ENCODE assay signal across 14 cellular contexts in genomic region chr20:37319120-37319717, GRCh38. TPM values are rescaled to one million over a fixed set of nuclear protein-coding genes. Genes with fewer than 3 reads are reported as not detected.
A peak's percentile ranks its signal among the peaks of the same experiment; 100 is the strongest.
DNase-seq lines count a peak whose midpoint lies in the region; ATAC-seq and TF ChIP-seq lines count a peak whose summit lies in the region.
"Had no signal": no experiment of that assay in that cellular context is flagged by ENCODE, and none has a peak within 500 bp of the region (broad histone marks: within the 10 kb centered on the region; RNA-seq: fewer than 3 reads in every experiment).

No MANE protein-coding gene starts in this region.

- CTCF ChIA-PET in activated CD8-positive, alpha-beta memory T cell treated with anti-CD3 and anti-CD28 coated beads, Interleukin-2, amount 10 ng/mL, durations not matched to agents 7 days and 5 days (lab: Charles Lee): interaction anchor here (0.7 kb wide), 1 partner anchor 38 kb away, joined by 3 read pairs; no protein-coding TSS in a partner anchor

- no peak overlapping the region for H3K4me3 ChIP-seq in right atrium auricular region
- no peak overlapping the region for H3K4me3 ChIP-seq in adipocyte (ENCODE audit: low read length)
- H3K4me3 ChIP-seq: heart right ventricle, Peyer's patch had no signal

- H3K4me1 ChIP-seq in right atrium auricular region: peaks cover 0 to 22% of the 10 kb centered on the region in 2 donors
- H3K4me1 ChIP-seq in adipocyte (ENCODE audit: control insufficient read depth, insufficient read depth, low read length): peaks cover 26% of the 10 kb centered on the region

- H3K4me3 Mint-ChIP-seq in activated CD8-positive, alpha-beta memory T cell treated with anti-CD3 and anti-CD28 coated beads, Interleukin-2, amount 10 ng/mL, durations not matched to agents 7 days and 5 days: no peak overlapping the region

- H3K36me3 Mint-ChIP-seq in activated CD8-positive, alpha-beta memory T cell treated with anti-CD3 and anti-CD28 coated beads, Interleukin-2, amount 10 ng/mL, durations not matched to agents 7 days and 5 days: peaks cover 3% of the 10 kb centered on the region

- intact Hi-C loops in cardiac septum (cut with DNase I): no loop called here

- H3K27ac ChIP-seq in right atrium auricular region: no peak overlapping the region
- H3K27ac ChIP-seq: heart right ventricle, Peyer's patch had no signal

- no peak for ATAC-seq in GM18873 (IDR thresholded peaks at IDR 0.05; ENCODE audit: low FRiP score, unreplicated experiment)
- ATAC-seq in activated CD8-positive, alpha-beta memory T cell treated with anti-CD3 and anti-CD28 coated beads, Interleukin-2, amount 10 ng/mL, durations not matched to agents 7 days and 5 days: no peak
- ATAC-seq: heart right ventricle had no signal

- H3K36me3 ChIP-seq in right atrium auricular region (peaks cover 14% of the 10 kb centered on the region), adipocyte (ENCODE audit: control insufficient read depth, insufficient read depth, low read length, severe bottlenecking) (peaks cover 25% of the 10 kb centered on the region)

- no peaks in the 10 kb centered on the region for H3K27me3 ChIP-seq in right atrium auricular region
- no peaks in the 10 kb centered on the region for H3K27me3 ChIP-seq in adipocyte (replicated peaks; ENCODE audit: control insufficient read depth, insufficient read depth, low read length)
- H3K27me3 ChIP-seq: heart right ventricle, Peyer's patch had no signal

- no peak overlapping the region for H3K27ac Mint-ChIP-seq in activated CD8-positive, alpha-beta memory T cell treated with anti-CD3 and anti-CD28 coated beads, Interleukin-2, amount 10 ng/mL, durations not matched to agents 7 days and 5 days

- TF ChIP-seq CTCF in right atrium auricular region (IDR thresholded peaks at IDR 0.05): no peak

- no peaks in the 10 kb centered on the region for H3K27me3 Mint-ChIP-seq in activated CD8-positive, alpha-beta memory T cell treated with anti-CD3 and anti-CD28 coated beads, Interleukin-2, amount 10 ng/mL, durations not matched to agents 7 days and 5 days

- H3K9me3 ChIP-seq in right atrium auricular region (no peaks in the 10 kb centered on the region), adipocyte (ENCODE audit: control insufficient read depth, low read length) (peaks cover 6% of the 10 kb centered on the region)
- H3K9me3 ChIP-seq: Peyer's patch had no signal

- DNase-seq in cardiac septum (ENCODE audit: low spot score): peak; percentile 9
- no peak for DNase-seq in right atrium auricular region (ENCODE audit: low spot score)
- peak; percentile 25 for DNase-seq in adipocyte (ENCODE audit: low read depth)
- peak; percentile 91 for DNase-seq in islet precursor cell
- no peak for DNase-seq in activated naive CD4-positive, alpha-beta T cell (lab: John Stamatoyannopoulos, UW)
- DNase-seq in amniotic stem cell (lab: John Stamatoyannopoulos, UW): no peak
- no peak for DNase-seq in activated CD8-positive, alpha-beta memory T cell treated with anti-CD3 and anti-CD28 coated beads, Interleukin-2, amount 10 ng/mL, durations not matched to agents 7 days and 5 days
- DNase-seq: activated CD4-positive, alpha-beta T cell treated with anti-CD3 and anti-CD28 coated beads for 1 hour; heart right ventricle; NCI-H1694 treated with DMSO at 0.1 percent for 48 hours had no signal

- no peak overlapping the region for H3K9ac ChIP-seq in adipocyte (ENCODE audit: low read length)

- peaks cover 23% of the 10 kb centered on the region for H3K4me1 Mint-ChIP-seq in activated CD8-positive, alpha-beta memory T cell treated with anti-CD3 and anti-CD28 coated beads, Interleukin-2, amount 10 ng/mL, durations not matched to agents 7 days and 5 days

- no peaks in the 10 kb centered on the region for H3K9me3 Mint-ChIP-seq in activated CD8-positive, alpha-beta memory T cell treated with anti-CD3 and anti-CD28 coated beads, Interleukin-2, amount 10 ng/mL, durations not matched to agents 7 days and 5 days (ENCODE audit: low read depth)

RNA-seq across cellular contexts. Expression of gene SRC, which starts 26.7 kb away (rescaled TPM):
- total RNA-seq in cardiac septum (5.0 TPM), right atrium auricular region (10 to 100 TPM in 1 of 2 donors, 1 to 10 TPM in 1; 6.9 to 14.3 TPM)
- total RNA-seq in activated CD8-positive, alpha-beta memory T cell treated with anti-CD3 and anti-CD28 coated beads, Interleukin-2, amount 10 ng/mL, durations not matched to agents 7 days and 5 days: 1 to 10 TPM; 1.9 to 3.6 TPM

RNA-seq across cellular contexts. Expression of gene MANBAL, which starts 29.8 kb away (rescaled TPM):
- total RNA-seq in cardiac septum (20.5 TPM), right atrium auricular region (10 to 100 TPM; 13.1 to 17.8 TPM)
- total RNA-seq in activated CD8-positive, alpha-beta memory T cell treated with anti-CD3 and anti-CD28 coated beads, Interleukin-2, amount 10 ng/mL, durations not matched to agents 7 days and 5 days: 10 to 100 TPM; 11.3 to 11.5 TPM

RNA-seq across cellular contexts. Expression of gene GHRH, which starts 57.6 kb away (rescaled TPM):
- total RNA-seq in cardiac septum (not detected), right atrium auricular region (1 to 10 TPM; 1.5 to 3.6 TPM)
- not detected for total RNA-seq in activated CD8-positive, alpha-beta memory T cell treated with anti-CD3 and anti-CD28 coated beads, Interleukin-2, amount 10 ng/mL, durations not matched to agents 7 days and 5 days
- total RNA-seq: Daoy, dermis microvascular lymphatic vessel endothelial cell, Peyer's patch had no signal

Comparison
In these comparisons a context has a peak if more than half of its experiments do, and no peak if none do; other contexts are left out.
1. DNase-seq: peak in cardiac septum (single experiment), adipocyte (single experiment) and islet precursor cell (single experiment); none in right atrium auricular region (single experiment), activated naive CD4-positive, alpha-beta T cell (0 of 4), amniotic stem cell (single experiment) and activated CD8-positive, alpha-beta memory T cell treated with anti-CD3 and anti-CD28 coated beads, Interleukin-2, amount 10 ng/mL, durations not matched to agents 7 days and 5 days (single experiment).